In the genomic region with DNA sequence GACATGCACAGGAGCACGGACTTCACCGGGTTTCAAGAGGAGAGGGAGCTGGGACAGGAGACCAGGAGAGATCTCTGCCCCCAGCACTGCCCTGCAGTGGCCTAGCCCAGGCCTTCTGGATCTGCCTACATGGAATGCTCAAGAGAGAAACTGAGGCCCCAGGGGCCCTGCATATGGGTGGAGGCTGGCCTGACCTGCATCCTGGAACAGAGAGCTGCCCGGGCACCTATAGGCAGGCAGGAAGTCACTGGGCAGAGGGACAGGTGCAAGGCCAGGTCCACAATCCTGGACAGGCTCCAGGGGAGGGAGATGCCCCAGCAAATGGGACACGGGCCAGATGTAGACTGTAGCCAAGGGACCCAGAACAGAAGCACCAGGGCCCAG, we compare ENCODE assay signal across 19 cellular contexts.
DNase-seq lines count a peak whose midpoint lies in the region; ATAC-seq and TF ChIP-seq lines count a peak whose summit lies in the region.
"Had no signal": no experiment of that assay in that cellular context is flagged by ENCODE, and none has a peak within 500 bp of the region (broad histone marks: within the 10 kb centered on the region; RNA-seq: fewer than 3 reads in every experiment).

No MANE protein-coding gene starts in this region.

- no peaks in the 10 kb centered on the region for H4K20me1 ChIP-seq in PC-9 (ENCODE audit: insufficient read depth)
- H4K20me1 ChIP-seq: BLaER1 had no signal

- DNase-seq in DMS 273 (lab: John Stamatoyannopoulos, UW; ENCODE audit: unreplicated experiment) = peak; percentile 33
- DNase-seq in DMS 273 treated with DMSO at 0.1 percent for 48 hours (lab: John Stamatoyannopoulos, UW) = no peak
- DNase-seq in stimulated activated naive CD8-positive, alpha-beta T cell treated with anti-CD3 and anti-CD28 coated beads, Interleukin-15, amount 100 ng/mL, for 72 hours = no peak
- DNase-seq in stimulated activated naive CD8-positive, alpha-beta T cell treated with anti-CD3 and anti-CD28 coated beads, Interleukin-15, Interleukin-2, amounts not matched to agents 100 U/mL and 50 U/mL, for 24 hours = no peak
- peak; percentile 70 for DNase-seq in posterior vena cava (ENCODE audit: low spot score)
- DNase-seq in PC-9 = no peak
- DNase-seq: Caco-2; CD4-positive, CD25-positive, alpha-beta regulatory T cell; CD8-positive, alpha-beta T cell; DMS53; DMS79 treated with DMSO at 0.1 percent for 48 hours; GOT3; HFFc6 had no signal

- CTCF ChIA-PET in PC-9 (lab: Charles Lee) = no interaction called here

- no peak overlapping the region for H3K27ac ChIP-seq in PC-9
- H3K27ac ChIP-seq: 22Rv1, BLaER1, C4-2B had no signal

- no peak overlapping the region for H3K4me2 ChIP-seq in PC-9
- H3K4me2 ChIP-seq: BLaER1 had no signal

- peak; percentile 12 for ATAC-seq in stimulated activated naive CD8-positive, alpha-beta T cell treated with anti-CD3 and anti-CD28 coated beads, Interleukin-15, amount 100 ng/mL, for 72 hours
- ATAC-seq in stimulated activated naive CD8-positive, alpha-beta T cell treated with anti-CD3 and anti-CD28 coated beads, Interleukin-15, Interleukin-2, amounts not matched to agents 100 U/mL and 50 U/mL, for 24 hours = no peak
- ATAC-seq in HG03442 (IDR thresholded peaks at IDR 0.05; ENCODE audit: unreplicated experiment) = no peak
- ATAC-seq: CD8-positive, alpha-beta T cell had no signal

- BruUV-seq in PC-9 (replicated peaks; lab: Mats Ljungman, UMichigan) = no TSS peak

- H3K27me3 Mint-ChIP-seq in stimulated activated naive CD8-positive, alpha-beta T cell treated with anti-CD3 and anti-CD28 coated beads, Interleukin-15, amount 100 ng/mL, for 72 hours = peaks cover 13% of the 10 kb centered on the region

- no peaks in the 10 kb centered on the region for H3K4me1 ChIP-seq in PC-9 (replicated peaks; ENCODE audit: insufficient read depth)
- H3K4me1 ChIP-seq: Caco-2, HAP-1 had no signal

- no peak for TF ChIP-seq CTCF in PC-9 (conservative IDR thresholded peaks at IDR 0.05)

- H3K79me2 ChIP-seq in PC-9 (ENCODE audit: low read depth) = no peaks in the 10 kb centered on the region

- H3K36me3 ChIP-seq in PC-9 (ENCODE audit: low read depth) = no peaks in the 10 kb centered on the region
- H3K36me3 ChIP-seq: BLaER1, HAP-1 had no signal

- no peaks in the 10 kb centered on the region for H3K4me1 Mint-ChIP-seq in stimulated activated naive CD8-positive, alpha-beta T cell treated with anti-CD3 and anti-CD28 coated beads, Interleukin-15, amount 100 ng/mL, for 72 hours
- H3K4me1 Mint-ChIP-seq: B cell had no signal

- H3K9me3 ChIP-seq in PC-9 (ENCODE audit: insufficient read depth, low read depth) = no peaks in the 10 kb centered on the region
- H3K9me3 ChIP-seq: HAP-1 had no signal

- H3K4me3 ChIP-seq in PC-9 = no peak overlapping the region
- H3K4me3 ChIP-seq: BLaER1, HAP-1 had no signal

- intact Hi-C loops in posterior vena cava (cut with DNase I) (no loop called here), PC-9 (cut with micrococcal nuclease; ENCODE audit: unreplicated experiment) (no loop called here)

- no peak overlapping the region for H3K27ac Mint-ChIP-seq in stimulated activated naive CD8-positive, alpha-beta T cell treated with anti-CD3 and anti-CD28 coated beads, Interleukin-15, amount 100 ng/mL, for 72 hours
- H3K27ac Mint-ChIP-seq: B cell; CD4-positive, CD25-positive, alpha-beta regulatory T cell; CD8-positive, alpha-beta T cell; HFFc6 had no signal

- POLR2A ChIA-PET in PC-9 (lab: Charles Lee; ENCODE audit: unreplicated experiment) = no interaction called here

- H3K27me3 ChIP-seq in PC-9 (ENCODE audit: insufficient read depth, low read depth) = peaks cover 58% of the 10 kb centered on the region
- H3K27me3 ChIP-seq: BLaER1 had no signal

- H2AFZ ChIP-seq in PC-9 = no peak overlapping the region

- no peaks in the 10 kb centered on the region for H3K9me2 ChIP-seq in PC-9 (ENCODE audit: insufficient read depth)

- H3F3A ChIP-seq in PC-9 (ENCODE audit: insufficient read depth, low read depth) = no peaks in the 10 kb centered on the region

- H3K9me3 Mint-ChIP-seq in stimulated activated naive CD8-positive, alpha-beta T cell treated with anti-CD3 and anti-CD28 coated beads, Interleukin-15, amount 100 ng/mL, for 72 hours = peaks cover 0 to 20% of the 10 kb centered on the region in 2 donors

- H3K4me3 Mint-ChIP-seq in stimulated activated naive CD8-positive, alpha-beta T cell treated with anti-CD3 and anti-CD28 coated beads, Interleukin-15, amount 100 ng/mL, for 72 hours = no peak overlapping the region
- H3K4me3 Mint-ChIP-seq: B cell; CD4-positive, CD25-positive, alpha-beta regulatory T cell; CD8-positive, alpha-beta T cell; HFFc6 had no signal

Comparison
In these comparisons a context has a peak if more than half of its experiments do, and no peak if none do; other contexts are left out.
1. DNase-seq: peak in DMS 273 (single experiment) and posterior vena cava (single experiment); none in DMS 273 treated with DMSO at 0.1 percent for 48 hours (single experiment), stimulated activated naive CD8-positive, alpha-beta T cell treated with anti-CD3 and anti-CD28 coated beads, Interleukin-15, amount 100 ng/mL, for 72 hours (0 of 2), stimulated activated naive CD8-positive, alpha-beta T cell treated with anti-CD3 and anti-CD28 coated beads, Interleukin-15, Interleukin-2, amounts not matched to agents 100 U/mL and 50 U/mL, for 24 hours (single experiment) and PC-9 (0 of 2).